In genomic region chr6:30881392-30881986, GRCh38 we compare ENCODE assay signal across 11 cellular contexts. TPM values are rescaled to one million over a fixed set of nuclear protein-coding genes. Genes with fewer than 3 reads are reported as not detected.
A peak's percentile ranks its signal among the peaks of the same experiment; 100 is the strongest.
DNase-seq lines count a peak whose midpoint lies in the region; ATAC-seq, FAIRE-seq and TF ChIP-seq lines count a peak whose summit lies in the region.
"Had no signal": no experiment of that assay in that cellular context is flagged by ENCODE, and none has a peak within 500 bp of the region (broad histone marks: within the 10 kb centered on the region; RNA-seq: fewer than 3 reads in every experiment).

No MANE protein-coding gene starts in this region.

- peak overlapping the region; percentile 90; the same call in 1 of the 2 replicates for H3K4me2 ChIP-seq in HepG2 (ENCODE audit: low read depth, low read length)

- peaks cover under 1% of the 10 kb centered on the region; the same call in 1 of the 2 replicates for H4K20me1 ChIP-seq in HepG2 (ENCODE audit: insufficient read depth, low read length)

- no peak for TF ChIP-seq RAD21 in HepG2 (CRISPR knock-in tag; IDR thresholded peaks at IDR 0.05)

- ATAC-seq in HepG2 (no peak), right lobe of liver (no peak), HG02885 (IDR thresholded peaks at IDR 0.05; ENCODE audit: poor library complexity, unreplicated experiment) (no peak), GM21515 (IDR thresholded peaks at IDR 0.05; ENCODE audit: unreplicated experiment) (no peak)

- peaks cover 10% of the 10 kb centered on the region for H3K79me2 ChIP-seq in HepG2 (ENCODE audit: insufficient read depth, low read length)

- CTCF ChIA-PET in HepG2 (lab: Yijun Ruan, JAX; ENCODE audit: low intra/inter-chr PET ratio, low total read pairs), result interaction anchor here (1.1 kb wide), 1 partner anchor 53 kb away, joined by 3 read pairs; no protein-coding TSS in a partner anchor

- FAIRE-seq in HepG2 (lab: Jason Lieb, UNC), result no peak

- TF ChIP-seq CTCF in HepG2 (CRISPR knock-in tag; IDR thresholded peaks at IDR 0.05) (no peak), right lobe of liver (IDR thresholded peaks at IDR 0.05) (no peak)

- H3K36me3 ChIP-seq in HepG2 (replicated peaks in 1 of 2; ENCODE audit: control insufficient read depth in 1 of 2, insufficient read depth in 2 of 2, low read length in 2 of 2) (no peaks in the 10 kb centered on the region), right lobe of liver (no peaks in the 10 kb centered on the region), endocrine pancreas (ENCODE audit: control insufficient read depth, insufficient read depth, low read length) (no peaks in the 10 kb centered on the region), neuron (ENCODE audit: insufficient read depth, low read length) (peaks cover 6% of the 10 kb centered on the region)
- H3K36me3 ChIP-seq: heart left ventricle had no signal

- H2AFZ ChIP-seq in HepG2 (ENCODE audit: low read length) (no peak overlapping the region), neuron (ENCODE audit: low read depth, low read length) (no peak overlapping the region)

- no peak overlapping the region for H3K27ac ChIP-seq in HepG2 (ENCODE audit: extremely low read length, insufficient read depth, low read length)
- H3K27ac ChIP-seq in right lobe of liver, result no peak overlapping the region

- no peak for TF ChIP-seq EP300 in HepG2 (IDR thresholded peaks at IDR 0.05; ENCODE audit: low read depth in 2 of 2, low read length in 2 of 2)
- no peak for TF ChIP-seq EP300 in HepG2 (CRISPR knock-in tag; IDR thresholded peaks at IDR 0.05; ENCODE audit: borderline replicate concordance)

- H3K27me3 ChIP-seq in HepG2 (ENCODE audit: control insufficient read depth in 1 of 2, insufficient read depth in 2 of 2, low read length in 2 of 2) (peaks cover 6 to 34% of the 10 kb centered on the region in 2 experiments), right lobe of liver (no peaks in the 10 kb centered on the region), endocrine pancreas (ENCODE audit: control insufficient read depth, insufficient read depth, low read length) (no peaks in the 10 kb centered on the region), neuron (ENCODE audit: insufficient read depth, low read length) (no peaks in the 10 kb centered on the region)

- intact Hi-C loops in HepG2 (cut with micrococcal nuclease; ENCODE audit: unreplicated experiment), result no loop called here
- intact Hi-C loops in right lobe of liver (cut with DNase I), result loop anchor here in 1 of 2 donors (10.0 kb wide), 1 partner anchor 57 kb away; no protein-coding TSS in a partner anchor

- H3K9me3 ChIP-seq in HepG2 (ENCODE audit: low read length), result no peaks in the 10 kb centered on the region
- no peaks in the 10 kb centered on the region for H3K9me3 ChIP-seq in right lobe of liver
- no peaks in the 10 kb centered on the region for H3K9me3 ChIP-seq in endocrine pancreas (ENCODE audit: control insufficient read depth, low read length)
- no peaks in the 10 kb centered on the region for H3K9me3 ChIP-seq in neuron (ENCODE audit: low read length)
- H3K9me3 ChIP-seq: heart left ventricle had no signal

- no peak for DNase-seq in HepG2 (ENCODE audit: low spot score)
- no peak for DNase-seq in right lobe of liver
- DNase-seq in NCI-H2029 (lab: John Stamatoyannopoulos, UW), result no peak
- no peak for DNase-seq in SW480 (ENCODE audit: low spot score)
- DNase-seq: activated CD4-positive, alpha-beta memory T cell treated with anti-CD3 and anti-CD28 coated beads, Interleukin-2, amount 10 ng/mL, durations not matched to agents 7 days and 5 days; central memory CD4-positive, alpha-beta T cell had no signal

- in situ Hi-C loops in HepG2 (cut with HindIII; ENCODE audit: extremely low pct_ligation_motif_present, low pct_unique_long_range_greater_than_20kb), result no loop called here

- no TSS peak for BruUV-seq in HepG2 (replicated peaks; lab: Mats Ljungman, UMichigan)

- H3K4me1 ChIP-seq in HepG2 (ENCODE audit: insufficient read depth, low read length) (peaks cover 71% of the 10 kb centered on the region), right lobe of liver (peaks cover 0 to 3% (median 0%) of the 10 kb centered on the region in 4 donors), endocrine pancreas (ENCODE audit: control insufficient read depth, insufficient read depth, low read length) (no peaks in the 10 kb centered on the region), neuron (ENCODE audit: insufficient read depth, low read length) (peaks cover 61% of the 10 kb centered on the region)

- no peak for TF ChIP-seq POLR2A in HepG2 (IDR thresholded peaks at IDR 0.05; ENCODE audit: insufficient read depth in 1 of 2, low read depth in 2 of 2, low read length in 2 of 2)
- TF ChIP-seq POLR2A in right lobe of liver (IDR thresholded peaks at IDR 0.05), result no peak

- WGBS in HepG2 (ENCODE audit: low lambda C conversion rate), result 46% methylated on average over 7 of the region's 7 CpGs
- 57% methylated on average over 5 of the region's 7 CpGs for WGBS in right lobe of liver (ENCODE audit: insufficient coverage, low coverage, low lambda C conversion rate, missing lambda C conversion rate)

- POLR2A ChIA-PET in HepG2 (lab: Yijun Ruan, JAX), result interaction anchor here (1.3 to 5.9 kb wide), 5 partner anchors 25 to 137 kb away, joined by 3 to 45 read pairs (median 16); partner anchors contain the start of genes GTF2H4, IER3 and VARS2

- H3K4me3 ChIP-seq in HepG2 (replicated peaks in 1 of 3; ENCODE audit: insufficient read depth in 1 of 3, low read depth in 2 of 3, low read length in 3 of 3) (peak overlapping the region in 1 of 3 experiments; percentile 5; a peak in 1 of 6 replicates), right lobe of liver (no peak overlapping the region), endocrine pancreas (ENCODE audit: control insufficient read depth, insufficient read depth, low read length) (peak overlapping the region; percentile 67), neuron (ENCODE audit: low read length) (peak overlapping the region; percentile 69)
- H3K4me3 ChIP-seq: heart left ventricle had no signal

- H3K9ac ChIP-seq in HepG2 (ENCODE audit: insufficient read depth, low read depth, low read length) (no peak overlapping the region), endocrine pancreas (ENCODE audit: control insufficient read depth, insufficient read depth, low read length) (peak overlapping the region; percentile 81)

RNA-seq across cellular contexts. Expression of gene DDR1, which starts 2.8 kb away (rescaled TPM):
- total RNA-seq in HepG2 (2016; rRNA removed; fragmentation: Illumina TruSeq; extraction: Trizol), result 7.0 and 16.7 TPM in 2 replicates
- 5.8 and 8.2 TPM in 2 replicates for total RNA-seq in HepG2 (2016; cell fraction: cytosol; rRNA removed; fragmentation: Illumina TruSeq; extraction: Trizol; ENCODE audit: low read depth)
- total RNA-seq in HepG2 (2016; cell fraction: insoluble cytoplasmic fraction; rRNA removed; fragmentation: Illumina TruSeq; extraction: Trizol), result 6.0 and 18.2 TPM in 2 replicates
- total RNA-seq in HepG2 (2016; cell fraction: membrane; rRNA removed; fragmentation: Illumina TruSeq; extraction: Trizol), result 8.1 and 9.1 TPM in 2 replicates
- total RNA-seq in HepG2 (2016; cell fraction: nucleus; rRNA removed; fragmentation: Illumina TruSeq; extraction: Trizol), result 18.1 and 22.9 TPM in 2 replicates
- polyA plus RNA-seq in HepG2 (2011; rRNA removed), result 20.2 and 25.0 TPM in 2 replicates
- 18.2 and 20.9 TPM in 2 replicates for polyA plus RNA-seq in HepG2 (2011; cell fraction: cytosol; rRNA removed)
- 49.4 and 65.3 TPM in 2 replicates for polyA plus RNA-seq in HepG2 (2011; cell fraction: nucleus; rRNA removed)
- polyA plus RNA-seq in HepG2 (2012), result 21.2 TPM in 2 replicates
- polyA plus RNA-seq in HepG2 (2016; cell fraction: cytosol; fragmentation: Illumina TruSeq; extraction: Trizol; ENCODE audit: low read depth), result 1.3 and 1.5 TPM in 2 replicates
- polyA plus RNA-seq in HepG2 (2016; cell fraction: insoluble cytoplasmic fraction; fragmentation: Illumina TruSeq; extraction: Trizol; ENCODE audit: low read depth), result 6.6 and 7.2 TPM in 2 replicates
- 3.5 and 3.7 TPM in 2 replicates for polyA plus RNA-seq in HepG2 (2016; cell fraction: membrane; fragmentation: Illumina TruSeq; extraction: Trizol; ENCODE audit: low read depth)
- polyA plus RNA-seq in HepG2 (2016; cell fraction: nucleus; fragmentation: Illumina TruSeq; extraction: Trizol; ENCODE audit: insufficient read depth, low read depth), result 37.9 and 40.3 TPM in 2 replicates
- 53.5 and 64.7 TPM in 2 replicates for polyA minus RNA-seq in HepG2 (2011; rRNA and poly(A)+ RNA removed; ENCODE audit: low replicate concordance)
- 28.8 and 29.1 TPM in 2 replicates for polyA minus RNA-seq in HepG2 (2011; cell fraction: cytosol; rRNA and poly(A)+ RNA removed)
- 25.2 and 31.7 TPM in 2 replicates for polyA minus RNA-seq in HepG2 (2011; cell fraction: nucleus; rRNA and poly(A)+ RNA removed)
- total RNA-seq in right lobe of liver, result 1 to 10 TPM; 3.2 to 9.9 (median 5.0) TPM

RNA-seq across cellular contexts. Expression of gene GTF2H4, which starts 26.5 kb away (rescaled TPM):
- total RNA-seq in HepG2 (2016; rRNA removed; fragmentation: Illumina TruSeq; extraction: Trizol), result 15.9 and 18.0 TPM in 2 replicates
- 1.5 and 3.1 TPM in 2 replicates for total RNA-seq in HepG2 (2016; cell fraction: cytosol; rRNA removed; fragmentation: Illumina TruSeq; extraction: Trizol; ENCODE audit: low read depth)
- 14.1 and 17.5 TPM in 2 replicates for total RNA-seq in HepG2 (2016; cell fraction: insoluble cytoplasmic fraction; rRNA removed; fragmentation: Illumina TruSeq; extraction: Trizol)
- total RNA-seq in HepG2 (2016; cell fraction: membrane; rRNA removed; fragmentation: Illumina TruSeq; extraction: Trizol), result 4.5 and 5.7 TPM in 2 replicates
- total RNA-seq in HepG2 (2016; cell fraction: nucleus; rRNA removed; fragmentation: Illumina TruSeq; extraction: Trizol), result 27.0 and 30.2 TPM in 2 replicates
- polyA plus RNA-seq in HepG2 (2011; rRNA removed), result 49.3 and 58.3 TPM in 2 replicates
- 19.9 and 20.1 TPM in 2 replicates for polyA plus RNA-seq in HepG2 (2011; cell fraction: cytosol; rRNA removed)
- polyA plus RNA-seq in HepG2 (2011; cell fraction: nucleus; rRNA removed), result 258 and 287 TPM in 2 replicates
- 29.0 and 51.4 TPM in 2 replicates for polyA plus RNA-seq in HepG2 (2012)
- 2.6 and 3.1 TPM in 2 replicates for polyA plus RNA-seq in HepG2 (2016; cell fraction: cytosol; fragmentation: Illumina TruSeq; extraction: Trizol; ENCODE audit: low read depth)
- polyA plus RNA-seq in HepG2 (2016; cell fraction: insoluble cytoplasmic fraction; fragmentation: Illumina TruSeq; extraction: Trizol; ENCODE audit: low read depth), result 25.8 and 31.0 TPM in 2 replicates
- 4.9 and 6.0 TPM in 2 replicates for polyA plus RNA-seq in HepG2 (2016; cell fraction: membrane; fragmentation: Illumina TruSeq; extraction: Trizol; ENCODE audit: low read depth)
- 114 and 125 TPM in 2 replicates for polyA plus RNA-seq in HepG2 (2016; cell fraction: nucleus; fragmentation: Illumina TruSeq; extraction: Trizol; ENCODE audit: insufficient read depth, low read depth)
- 25.0 and 30.0 TPM in 2 replicates for polyA minus RNA-seq in HepG2 (2011; rRNA and poly(A)+ RNA removed; ENCODE audit: low replicate concordance)
- 4.9 and 8.5 TPM in 2 replicates for polyA minus RNA-seq in HepG2 (2011; cell fraction: cytosol; rRNA and poly(A)+ RNA removed)
- 61.3 and 64.4 TPM in 2 replicates for polyA minus RNA-seq in HepG2 (2011; cell fraction: nucleus; rRNA and poly(A)+ RNA removed)
- 10 to 100 TPM in 4 of 6 experiments, 1 to 10 TPM in 2; 3.6 to 21.1 (median 17.3) TPM for total RNA-seq in right lobe of liver

RNA-seq across cellular contexts. Expression of gene VARS2, which starts 32.5 kb away (rescaled TPM):
- total RNA-seq in HepG2 (2016; rRNA removed; fragmentation: Illumina TruSeq; extraction: Trizol), result 45.9 and 71.8 TPM in 2 replicates
- total RNA-seq in HepG2 (2016; cell fraction: cytosol; rRNA removed; fragmentation: Illumina TruSeq; extraction: Trizol; ENCODE audit: low read depth), result 12.3 and 14.4 TPM in 2 replicates
- total RNA-seq in HepG2 (2016; cell fraction: insoluble cytoplasmic fraction; rRNA removed; fragmentation: Illumina TruSeq; extraction: Trizol), result 38.9 and 75.5 TPM in 2 replicates
- 27.5 and 28.2 TPM in 2 replicates for total RNA-seq in HepG2 (2016; cell fraction: membrane; rRNA removed; fragmentation: Illumina TruSeq; extraction: Trizol)
- total RNA-seq in HepG2 (2016; cell fraction: nucleus; rRNA removed; fragmentation: Illumina TruSeq; extraction: Trizol), result 63.3 and 78.0 TPM in 2 replicates
- polyA plus RNA-seq in HepG2 (2011; rRNA removed), result 61.8 and 68.8 TPM in 2 replicates
- 21.9 and 29.1 TPM in 2 replicates for polyA plus RNA-seq in HepG2 (2011; cell fraction: cytosol; rRNA removed)
- polyA plus RNA-seq in HepG2 (2011; cell fraction: nucleus; rRNA removed), result 392 and 449 TPM in 2 replicates
- 45.5 and 49.9 TPM in 2 replicates for polyA plus RNA-seq in HepG2 (2012)
- 9.2 and 9.4 TPM in 2 replicates for polyA plus RNA-seq in HepG2 (2016; cell fraction: cytosol; fragmentation: Illumina TruSeq; extraction: Trizol; ENCODE audit: low read depth)
- polyA plus RNA-seq in HepG2 (2016; cell fraction: insoluble cytoplasmic fraction; fragmentation: Illumina TruSeq; extraction: Trizol; ENCODE audit: low read depth), result 31.3 and 38.2 TPM in 2 replicates
- polyA plus RNA-seq in HepG2 (2016; cell fraction: membrane; fragmentation: Illumina TruSeq; extraction: Trizol; ENCODE audit: low read depth), result 17.7 and 19.1 TPM in 2 replicates
- 189 and 203 TPM in 2 replicates for polyA plus RNA-seq in HepG2 (2016; cell fraction: nucleus; fragmentation: Illumina TruSeq; extraction: Trizol; ENCODE audit: insufficient read depth, low read depth)
- polyA minus RNA-seq in HepG2 (2011; rRNA and poly(A)+ RNA removed; ENCODE audit: low replicate concordance), result 37.3 and 128 TPM in 2 replicates
- polyA minus RNA-seq in HepG2 (2011; cell fraction: cytosol; rRNA and poly(A)+ RNA removed), result 32.2 and 37.4 TPM in 2 replicates
- 56.0 and 56.3 TPM in 2 replicates for polyA minus RNA-seq in HepG2 (2011; cell fraction: nucleus; rRNA and poly(A)+ RNA removed)
- 10 to 100 TPM; 21.5 to 36.1 (median 25.9) TPM for total RNA-seq in right lobe of liver

RNA-seq across cellular contexts. Expression of gene SFTA2, which starts 50.5 kb away (rescaled TPM):
- not detected in 2 replicates for total RNA-seq in HepG2 (2016; rRNA removed; fragmentation: Illumina TruSeq; extraction: Trizol)
- not detected in 2 replicates for total RNA-seq in HepG2 (2016; cell fraction: cytosol; rRNA removed; fragmentation: Illumina TruSeq; extraction: Trizol; ENCODE audit: low read depth)
- total RNA-seq in HepG2 (2016; cell fraction: insoluble cytoplasmic fraction; rRNA removed; fragmentation: Illumina TruSeq; extraction: Trizol), result not detected in 2 replicates
- not detected in 2 replicates for total RNA-seq in HepG2 (2016; cell fraction: membrane; rRNA removed; fragmentation: Illumina TruSeq; extraction: Trizol)
- not detected in 2 replicates for total RNA-seq in HepG2 (2016; cell fraction: nucleus; rRNA removed; fragmentation: Illumina TruSeq; extraction: Trizol)
- polyA plus RNA-seq in HepG2 (2011; rRNA removed), result not detected in 2 replicates
- polyA plus RNA-seq in HepG2 (2011; cell fraction: cytosol; rRNA removed), result not detected in 2 replicates
- not detected in 2 replicates for polyA plus RNA-seq in HepG2 (2011; cell fraction: nucleus; rRNA removed)
- polyA plus RNA-seq in HepG2 (2012), result not detected in 2 replicates
- polyA plus RNA-seq in HepG2 (2016; cell fraction: cytosol; fragmentation: Illumina TruSeq; extraction: Trizol; ENCODE audit: low read depth), result not detected in 2 replicates
- polyA plus RNA-seq in HepG2 (2016; cell fraction: insoluble cytoplasmic fraction; fragmentation: Illumina TruSeq; extraction: Trizol; ENCODE audit: low read depth), result not detected in 2 replicates
- polyA plus RNA-seq in HepG2 (2016; cell fraction: membrane; fragmentation: Illumina TruSeq; extraction: Trizol; ENCODE audit: low read depth), result not detected in 2 replicates
- not detected in 2 replicates for polyA plus RNA-seq in HepG2 (2016; cell fraction: nucleus; fragmentation: Illumina TruSeq; extraction: Trizol; ENCODE audit: insufficient read depth, low read depth)
- polyA minus RNA-seq in HepG2 (2011; rRNA and poly(A)+ RNA removed; ENCODE audit: low replicate concordance), result not detected in 2 replicates
- not detected in 2 replicates for polyA minus RNA-seq in HepG2 (2011; cell fraction: cytosol; rRNA and poly(A)+ RNA removed)
- not detected in 2 replicates for polyA minus RNA-seq in HepG2 (2011; cell fraction: nucleus; rRNA and poly(A)+ RNA removed)
- total RNA-seq in right lobe of liver, result not detected
- total RNA-seq: activated CD4-positive, alpha-beta memory T cell treated with anti-CD3 and anti-CD28 coated beads, Interleukin-2, amount 10 ng/mL, durations not matched to agents 7 days and 5 days; heart left ventricle had no signal
- polyA plus RNA-seq: heart left ventricle had no signal

RNA-seq across cellular contexts. Expression of gene MUCL3, which starts 59.3 kb away (rescaled TPM):
- not detected in 2 replicates for total RNA-seq in HepG2 (2016; rRNA removed; fragmentation: Illumina TruSeq; extraction: Trizol)
- total RNA-seq in HepG2 (2016; cell fraction: cytosol; rRNA removed; fragmentation: Illumina TruSeq; extraction: Trizol; ENCODE audit: low read depth), result not detected in 2 replicates
- total RNA-seq in HepG2 (2016; cell fraction: insoluble cytoplasmic fraction; rRNA removed; fragmentation: Illumina TruSeq; extraction: Trizol), result not detected in 2 replicates
- not detected in 2 replicates for total RNA-seq in HepG2 (2016; cell fraction: membrane; rRNA removed; fragmentation: Illumina TruSeq; extraction: Trizol)
- not detected in 2 replicates for total RNA-seq in HepG2 (2016; cell fraction: nucleus; rRNA removed; fragmentation: Illumina TruSeq; extraction: Trizol)
- not detected in 2 replicates for polyA plus RNA-seq in HepG2 (2011; rRNA removed)
- not detected in 2 replicates for polyA plus RNA-seq in HepG2 (2011; cell fraction: cytosol; rRNA removed)
- polyA plus RNA-seq in HepG2 (2011; cell fraction: nucleus; rRNA removed), result not detected in 2 replicates
- polyA plus RNA-seq in HepG2 (2012), result not detected in 2 replicates
- not detected in 2 replicates for polyA plus RNA-seq in HepG2 (2016; cell fraction: cytosol; fragmentation: Illumina TruSeq; extraction: Trizol; ENCODE audit: low read depth)
- polyA plus RNA-seq in HepG2 (2016; cell fraction: insoluble cytoplasmic fraction; fragmentation: Illumina TruSeq; extraction: Trizol; ENCODE audit: low read depth), result not detected in 2 replicates
- polyA plus RNA-seq in HepG2 (2016; cell fraction: membrane; fragmentation: Illumina TruSeq; extraction: Trizol; ENCODE audit: low read depth), result not detected in 2 replicates
- polyA plus RNA-seq in HepG2 (2016; cell fraction: nucleus; fragmentation: Illumina TruSeq; extraction: Trizol; ENCODE audit: insufficient read depth, low read depth), result not detected in 2 replicates
- polyA minus RNA-seq in HepG2 (2011; rRNA and poly(A)+ RNA removed; ENCODE audit: low replicate concordance), result not detected in 2 replicates
- not detected in 2 replicates for polyA minus RNA-seq in HepG2 (2011; cell fraction: cytosol; rRNA and poly(A)+ RNA removed)
- not detected in 2 replicates for polyA minus RNA-seq in HepG2 (2011; cell fraction: nucleus; rRNA and poly(A)+ RNA removed)
- total RNA-seq in right lobe of liver, result not detected
- total RNA-seq: activated CD4-positive, alpha-beta memory T cell treated with anti-CD3 and anti-CD28 coated beads, Interleukin-2, amount 10 ng/mL, durations not matched to agents 7 days and 5 days had no signal

Comparison
In these comparisons a context has a peak if more than half of its experiments do, and no peak if none do; other contexts are left out.
1. H3K4me3 ChIP-seq: peak in endocrine pancreas (single experiment) and neuron (single experiment); none in right lobe of liver (0 of 3).